ENCODE assay signal across 32 cellular contexts in the genomic region with DNA sequence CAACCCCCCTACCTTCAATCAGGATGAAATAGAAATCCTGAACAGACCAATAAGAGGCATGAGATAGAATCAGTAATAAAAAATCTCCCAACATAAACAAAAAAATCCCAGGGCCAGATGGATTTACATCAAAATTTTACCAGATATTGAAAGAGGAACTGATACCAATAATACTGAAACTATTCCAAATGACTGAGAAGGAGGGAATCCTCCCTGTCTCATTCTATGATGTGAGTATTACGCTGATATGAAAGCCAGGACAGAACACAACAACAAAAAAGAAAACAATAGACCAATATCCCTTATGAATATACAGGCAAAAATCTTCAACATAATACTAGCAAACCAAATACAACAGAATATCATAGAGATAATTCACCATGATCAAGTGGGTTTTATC.
"Had no signal": no experiment of that assay in that cellular context is flagged by ENCODE, and none has a peak within 500 bp of the region (broad histone marks: within the 10 kb centered on the region; RNA-seq: fewer than 3 reads in every experiment).

No MANE protein-coding gene starts in this region.

- H3K27me3 ChIP-seq: ascending aorta, breast epithelium, cardiac muscle cell, colonic mucosa, esophagus squamous epithelium, gastroesophageal sphincter had no signal

- ATAC-seq: activated CD4-positive, CD25-positive, alpha-beta regulatory T cell treated with anti-CD3 and anti-CD28 coated beads, Interleukin-2, amount 50 U/mL, for 24 hours; activated CD8-positive, alpha-beta T cell treated with anti-CD3 and anti-CD28 coated beads, Interleukin-2, amount 10 ng/mL, durations not matched to agents 7 days and 5 days; activated naive CD4-positive, alpha-beta T cell treated with anti-CD3 and anti-CD28 coated beads, Interleukin-2, amount 50 U/mL, for 72 hours; activated T-cell treated with anti-CD3 and anti-CD28 coated beads, Interleukin-2, amount 50 U/mL, for 72 hours; gastroesophageal sphincter had no signal

- DNase-seq: activated B cell treated with CpG ODN at 0.5 μM for 24 hours; activated CD4-positive, alpha-beta memory T cell treated with anti-CD3 and anti-CD28 coated beads for 36 hours; activated CD4-positive, alpha-beta T cell treated with anti-CD3 and anti-CD28 coated beads for 48 hours; activated CD4-positive, alpha-beta T cell treated with anti-CD3 and anti-CD28 coated beads, Interleukin-2, amount 50 U/mL, for 1 hour; activated CD8-positive, alpha-beta memory T cell treated with anti-CD3 and anti-CD28 coated beads, Interleukin-2, amount 50 U/mL, for 48 hours; activated CD8-positive, alpha-beta T cell treated with anti-CD3 and anti-CD28 coated beads, Interleukin-2, amount 10 ng/mL, durations not matched to agents 7 days and 5 days; activated gamma-delta T cell; activated naive CD4-positive, alpha-beta T cell; activated naive CD4-positive, alpha-beta T cell treated with anti-CD3 and anti-CD28 coated beads, Interleukin-2, amount 10 ng/mL, durations not matched to agents 7 days and 5 days; activated naive CD8-positive, alpha-beta T cell treated with anti-CD3 and anti-CD28 coated beads, Interleukin-2, amount 10 ng/mL, durations not matched to agents 7 days and 5 days; activated T-cell treated with anti-CD3 and anti-CD28 coated beads for 4 hours; activated T-cell treated with anti-CD3 and anti-CD28 coated beads, Interleukin-2, amount 50 U/mL, for 24 hours; activated T-cell treated with anti-CD3 and anti-CD28 coated beads, Interleukin-2, amount 50 U/mL, for 72 hours; central memory CD4-positive, alpha-beta T cell; cerebellar nuclear complex; colonic mucosa; effector CD8-positive, alpha-beta T cell; esophagus squamous epithelium; foreskin melanocyte; hippocampal formation; T-helper 2 cell; WERI-Rb-1 had no signal

- H3K36me3 ChIP-seq: ascending aorta, breast epithelium, cardiac muscle cell, colonic mucosa, esophagus squamous epithelium, gastroesophageal sphincter, WERI-Rb-1 had no signal

- H3K4me3 ChIP-seq: ascending aorta, breast epithelium, cardiac muscle cell, colonic mucosa, esophagus squamous epithelium, gastroesophageal sphincter had no signal

- FAIRE-seq: endometrium, endothelial cell of umbilical vein, TTC549 had no signal

- H3K9me3 ChIP-seq: ascending aorta, breast epithelium, colonic mucosa, esophagus squamous epithelium, gastroesophageal sphincter had no signal

- H3K27ac ChIP-seq: ascending aorta, breast epithelium, cardiac muscle cell, colonic mucosa, epithelial cell of prostate, esophagus squamous epithelium, gastroesophageal sphincter, WERI-Rb-1 had no signal

- H3K4me1 ChIP-seq: ascending aorta, breast epithelium, colonic mucosa, esophagus squamous epithelium, gastroesophageal sphincter had no signal
